In genomic region chr12:46456356-46457334, GRCh38 we compare ENCODE assay signal across 11 cellular contexts.
DNase-seq lines count a peak whose midpoint lies in the region; ATAC-seq and TF ChIP-seq lines count a peak whose summit lies in the region.
"Had no signal": no experiment of that assay in that cellular context is flagged by ENCODE, and none has a peak within 500 bp of the region (broad histone marks: within the 10 kb centered on the region; RNA-seq: fewer than 3 reads in every experiment).

No MANE protein-coding gene starts in this region.

- H3K4me2 ChIP-seq in PC-3 (ENCODE audit: low read length): peak overlapping the region; percentile 70
- H3K4me2 ChIP-seq in mammary epithelial cell (ENCODE audit: insufficient read depth, low read depth, low read length): peak overlapping the region; percentile 56
- peak overlapping the region; percentile 4 for H3K4me2 ChIP-seq in parathyroid adenoma (ENCODE audit: low read length)

- no peaks in the 10 kb centered on the region for H3K9me2 ChIP-seq in PC-3 (replicated peaks; ENCODE audit: low read length)

- peak overlapping the region; percentile 16; the same call in 1 of the 2 replicates for H3K4me3 ChIP-seq in PC-3 (ENCODE audit: low read length)
- no peak overlapping the region for H3K4me3 ChIP-seq in mammary epithelial cell (replicated peaks in 1 of 3; ENCODE audit: insufficient read depth in 1 of 3, low read depth in 2 of 3, low read length in 3 of 3)
- H3K4me3 ChIP-seq in parathyroid adenoma (ENCODE audit: low read depth, low read length): no peak overlapping the region

- no peaks in the 10 kb centered on the region for H3K36me3 Mint-ChIP-seq in activated CD4-positive, alpha-beta T cell treated with anti-CD3 and anti-CD28 coated beads, Interleukin-2, amount 10 ng/mL, durations not matched to agents 24 days and 14 days (ENCODE audit: low read depth)

- dilution Hi-C loops in mammary epithelial cell (cut with HindIII; ENCODE audit: low sequenced_read_pairs): no loop called here

- WGBS in mammary epithelial cell (ENCODE audit: low coverage, missing lambda C conversion rate): 99% methylated on average over 5 of the region's 5 CpGs

- peak overlapping the region; percentile 73 for H3K27ac Mint-ChIP-seq in activated CD4-positive, alpha-beta T cell treated with anti-CD3 and anti-CD28 coated beads, Interleukin-2, amount 10 ng/mL, durations not matched to agents 24 days and 14 days

- H3K9me3 Mint-ChIP-seq in activated CD4-positive, alpha-beta T cell treated with anti-CD3 and anti-CD28 coated beads, Interleukin-2, amount 10 ng/mL, durations not matched to agents 24 days and 14 days: no peaks in the 10 kb centered on the region

- H3K36me3 ChIP-seq in PC-3 (ENCODE audit: low read depth, low read length) (no peaks in the 10 kb centered on the region), mammary epithelial cell (ENCODE audit: insufficient read depth, low read length) (no peaks in the 10 kb centered on the region), parathyroid adenoma (ENCODE audit: control insufficient read depth, insufficient read depth, low read length) (no peaks in the 10 kb centered on the region)

- H3F3A ChIP-seq in PC-3 (ENCODE audit: low read length, unreplicated experiment): no peaks in the 10 kb centered on the region

- peaks cover 66% of the 10 kb centered on the region for H3K4me1 Mint-ChIP-seq in activated CD4-positive, alpha-beta T cell treated with anti-CD3 and anti-CD28 coated beads, Interleukin-2, amount 10 ng/mL, durations not matched to agents 24 days and 14 days

- peak; percentile 12 for DNase-seq in activated CD4-positive, alpha-beta T cell treated with anti-CD3 and anti-CD28 coated beads, Interleukin-2, amount 10 ng/mL, durations not matched to agents 24 days and 14 days
- DNase-seq in activated CD4-positive, alpha-beta T cell treated with anti-CD3 and anti-CD28 coated beads, Interleukin-2, amount 50 U/mL, for 48 hours: no peak
- peak; percentile 46 for DNase-seq in PC-3
- no peak for DNase-seq in mammary epithelial cell
- no peak for DNase-seq in activated effector memory CD4-positive, alpha-beta T cell treated with Interleukin-2 at 50 U/mL for 16 hours
- DNase-seq in stimulated activated CD4-positive, alpha-beta T cell treated with anti-CD3 and anti-CD28 coated beads, Interleukin-1b, Interleukin-23, amount 100 ng/mL, for 48 hours: no peak
- DNase-seq: amniotic stem cell; effector memory CD4-positive, alpha-beta T cell; small intestine had no signal

- peak overlapping the region; percentile 82 for H3K27ac ChIP-seq in PC-3 (ENCODE audit: low read length)
- H3K27ac ChIP-seq in mammary epithelial cell (ENCODE audit: insufficient read depth, low read depth, low read length): no peak overlapping the region
- no peak overlapping the region for H3K27ac ChIP-seq in parathyroid adenoma

- H2AFZ ChIP-seq in PC-3 (ENCODE audit: low read length) (peak overlapping the region; percentile 29; the same call in 1 of the 2 replicates), mammary epithelial cell (ENCODE audit: low read depth, low read length) (no peak overlapping the region), parathyroid adenoma (no peak overlapping the region)

- in situ Hi-C loops in mammary epithelial cell (cut with MboI; ENCODE audit: low sequenced_read_pairs in 2 of 2): no loop called here

- H3K9ac ChIP-seq in PC-3 (ENCODE audit: low read length): peak overlapping the region; percentile 5; the same call in 1 of the 2 replicates
- H3K9ac ChIP-seq in mammary epithelial cell (ENCODE audit: insufficient read depth, low read length): no peak overlapping the region
- H3K9ac ChIP-seq in parathyroid adenoma: no peak overlapping the region

- no peak for TF ChIP-seq CTCF in PC-3 (conservative IDR thresholded peaks at IDR 0.05; ENCODE audit: low read depth, low read length)
- no peak for TF ChIP-seq CTCF in mammary epithelial cell (conservative IDR thresholded peaks at IDR 0.05 in 1 of 2, IDR thresholded peaks at IDR 0.05 in 1 of 2; ENCODE audit: extremely low read depth in 1 of 2, insufficient read depth in 1 of 2, low read depth in 1 of 2, low read length in 2 of 2)
- TF ChIP-seq CTCF in parathyroid adenoma (IDR thresholded peaks at IDR 0.05): no peak

- intact Hi-C loops in activated CD4-positive, alpha-beta T cell treated with anti-CD3 and anti-CD28 coated beads, Interleukin-2, amount 10 ng/mL, durations not matched to agents 24 days and 14 days (cut with micrococcal nuclease): loop anchor here (5.0 to 10.0 kb wide), 4 partner anchors 151 to 1356 kb away; partner anchors contain the start of gene SCAF11
- intact Hi-C loops in PC-3 (cut with micrococcal nuclease): no loop called here
- intact Hi-C loops in mammary epithelial cell (cut with micrococcal nuclease): no loop called here

- H3K4me1 ChIP-seq in PC-3 (ENCODE audit: insufficient read depth, low read length) (peaks cover 51% of the 10 kb centered on the region), mammary epithelial cell (ENCODE audit: insufficient read depth, low read length) (peaks cover 50% of the 10 kb centered on the region), parathyroid adenoma (peaks cover 15% of the 10 kb centered on the region)

- H4K20me1 ChIP-seq in PC-3 (ENCODE audit: low read length) (no peaks in the 10 kb centered on the region), mammary epithelial cell (ENCODE audit: insufficient read depth, low read length) (no peaks in the 10 kb centered on the region)

- H3K4me3 Mint-ChIP-seq in activated CD4-positive, alpha-beta T cell treated with anti-CD3 and anti-CD28 coated beads, Interleukin-2, amount 10 ng/mL, durations not matched to agents 24 days and 14 days: peak overlapping the region; percentile 70

- ATAC-seq in PC-3 (peak; percentile 4; the same call in 1 of the 2 replicates), GM21390 (IDR thresholded peaks at IDR 0.05; ENCODE audit: unreplicated experiment) (no peak)

- no peaks in the 10 kb centered on the region for H3K9me3 ChIP-seq in PC-3 (ENCODE audit: low read length)
- no peaks in the 10 kb centered on the region for H3K9me3 ChIP-seq in mammary epithelial cell (replicated peaks; ENCODE audit: insufficient read depth, low read length)
- no peaks in the 10 kb centered on the region for H3K9me3 ChIP-seq in parathyroid adenoma (ENCODE audit: control insufficient read depth, low read length)

- BruUV-seq in PC-3 (replicated peaks; lab: Mats Ljungman, UMichigan) (TSS peak; percentile 51), mammary epithelial cell (replicated peaks; lab: Mats Ljungman, UMichigan) (no TSS peak)

- H3K79me2 ChIP-seq in PC-3 (ENCODE audit: low read length): no peaks in the 10 kb centered on the region
- no peaks in the 10 kb centered on the region for H3K79me2 ChIP-seq in mammary epithelial cell (ENCODE audit: insufficient read depth, low read length)
- no peaks in the 10 kb centered on the region for H3K79me2 ChIP-seq in parathyroid adenoma

- no peaks in the 10 kb centered on the region for H3K27me3 Mint-ChIP-seq in activated CD4-positive, alpha-beta T cell treated with anti-CD3 and anti-CD28 coated beads, Interleukin-2, amount 10 ng/mL, durations not matched to agents 24 days and 14 days

- H3K27me3 ChIP-seq in PC-3 (ENCODE audit: low read length) (no peaks in the 10 kb centered on the region), mammary epithelial cell (ENCODE audit: insufficient read depth, low read length) (no peaks in the 10 kb centered on the region), parathyroid adenoma (ENCODE audit: control insufficient read depth, insufficient read depth, low read length) (no peaks in the 10 kb centered on the region)

- POLR2A ChIA-PET in PC-3 (lab: Charles Lee; ENCODE audit: unreplicated experiment): interaction anchor here (0.6 to 0.8 kb wide), 2 partner anchors 14 to 841 kb away, joined by 3 read pairs; no protein-coding TSS in a partner anchor

- CTCF ChIA-PET in PC-3 (lab: Charles Lee): no interaction called here
- CTCF ChIA-PET in mammary epithelial cell (lab: Charles Lee; ENCODE audit: low non-redundant PET): no interaction called here

Comparison
In these comparisons a context has a peak if more than half of its experiments do, and no peak if none do; other contexts are left out.
1. DNase-seq: peak in activated CD4-positive, alpha-beta T cell treated with anti-CD3 and anti-CD28 coated beads, Interleukin-2, amount 10 ng/mL, durations not matched to agents 24 days and 14 days (single experiment) and PC-3 (single experiment); none in activated CD4-positive, alpha-beta T cell treated with anti-CD3 and anti-CD28 coated beads, Interleukin-2, amount 50 U/mL, for 48 hours (0 of 2), mammary epithelial cell (single experiment), activated effector memory CD4-positive, alpha-beta T cell treated with Interleukin-2 at 50 U/mL for 16 hours (single experiment) and stimulated activated CD4-positive, alpha-beta T cell treated with anti-CD3 and anti-CD28 coated beads, Interleukin-1b, Interleukin-23, amount 100 ng/mL, for 48 hours (single experiment).
2. H3K4me2 ChIP-seq: peak in every context shown above with its lines; median percentile 70 in PC-3; 56 in mammary epithelial cell; 4 in parathyroid adenoma.